In genomic region chr13:27383104-27383921, GRCh38 we compare ENCODE assay signal across 1 cellular context.
TF ChIP-seq lines count a peak whose summit lies in the region.

No MANE protein-coding gene starts in this region.

TF ChIP-seq in HepG2, 621 proteins besides CTCF, POLR2A, EP300 and RAD21 (continued from another document and continues in another):
- TF ChIP-seq MTERF4 (CRISPR knock-in tag; IDR thresholded peaks at IDR 0.05) (no peak), PTBP1 (IDR thresholded peaks at IDR 0.05; ENCODE audit: low read depth, low read length, poor library complexity, severe bottlenecking) (no peak), LCORL (IDR thresholded peaks at IDR 0.05) (no peak), LCORL (CRISPR knock-in tag; IDR thresholded peaks at IDR 0.05) (peak; percentile 59), ZMYM2 (CRISPR knock-in tag; IDR thresholded peaks at IDR 0.05) (no peak), HNF1A (IDR thresholded peaks at IDR 0.05; ENCODE audit: low read depth) (no peak; the same call in 1 of the 2 replicates), HNF1A (CRISPR knock-in tag; IDR thresholded peaks at IDR 0.05; ENCODE audit: borderline replicate concordance) (0 out of 2 replicates have a peak, but pooled peaks have one; percentile 39), FIP1L1 (IDR thresholded peaks at IDR 0.05; ENCODE audit: borderline replicate concordance, insufficient read depth, low read depth, low read length) (no peak), ZNF160 (CRISPR knock-in tag; IDR thresholded peaks at IDR 0.05) (0 out of 2 replicates have a peak, but pooled peaks have one; percentile 29), ZNF670 (CRISPR knock-in tag; IDR thresholded peaks at IDR 0.05; ENCODE audit: borderline replicate concordance) (no peak), ZNF569 (CRISPR knock-in tag; IDR thresholded peaks at IDR 0.05; ENCODE audit: borderline replicate concordance) (no peak), ZNF800 (CRISPR knock-in tag; IDR thresholded peaks at IDR 0.05) (no peak), CERS6 (CRISPR knock-in tag; IDR thresholded peaks at IDR 0.05) (no peak), BCLAF1 (IDR thresholded peaks at IDR 0.05) (no peak), ZSCAN22 (CRISPR knock-in tag; IDR thresholded peaks at IDR 0.05) (no peak), GLI4 (CRISPR knock-in tag; IDR thresholded peaks at IDR 0.05; ENCODE audit: borderline replicate concordance) (no peak; the same call in 1 of the 2 replicates), ZFYVE20 (CRISPR knock-in tag; IDR thresholded peaks at IDR 0.05; ENCODE audit: borderline replicate concordance, low read depth) (no peak), ZNF761 (CRISPR knock-in tag; conservative IDR thresholded peaks at IDR 0.05) (peak; percentile 60; the same call in 1 of the 2 replicates), ZNF33B (CRISPR knock-in tag; IDR thresholded peaks at IDR 0.05) (no peak), TMF1 (CRISPR knock-in tag; IDR thresholded peaks at IDR 0.05; ENCODE audit: low read depth) (no peak), RNF219 (CRISPR knock-in tag; IDR thresholded peaks at IDR 0.05) (no peak), CCDC6 (CRISPR knock-in tag; IDR thresholded peaks at IDR 0.05) (no peak), POGK (CRISPR knock-in tag; conservative IDR thresholded peaks at IDR 0.05) (no peak), UBTF (CRISPR knock-in tag; IDR thresholded peaks at IDR 0.05) (peak; percentile 37; the same call in 1 of the 2 replicates), ZNF124 (CRISPR knock-in tag; IDR thresholded peaks at IDR 0.05) (0 out of 2 replicates have a peak, but pooled peaks have one; percentile 57), ZNF574 (CRISPR knock-in tag; IDR thresholded peaks at IDR 0.05) (no peak; the same call in 1 of the 2 replicates), ZNF281 (CRISPR knock-in tag; IDR thresholded peaks at IDR 0.05; ENCODE audit: borderline replicate concordance) (no peak), ZNF235 (CRISPR knock-in tag; IDR thresholded peaks at IDR 0.05; ENCODE audit: borderline replicate concordance) (peak; percentile 76; the same call in 1 of the 2 replicates)
